18 cellular contexts compared by ENCODE assay signal in the genomic region with DNA sequence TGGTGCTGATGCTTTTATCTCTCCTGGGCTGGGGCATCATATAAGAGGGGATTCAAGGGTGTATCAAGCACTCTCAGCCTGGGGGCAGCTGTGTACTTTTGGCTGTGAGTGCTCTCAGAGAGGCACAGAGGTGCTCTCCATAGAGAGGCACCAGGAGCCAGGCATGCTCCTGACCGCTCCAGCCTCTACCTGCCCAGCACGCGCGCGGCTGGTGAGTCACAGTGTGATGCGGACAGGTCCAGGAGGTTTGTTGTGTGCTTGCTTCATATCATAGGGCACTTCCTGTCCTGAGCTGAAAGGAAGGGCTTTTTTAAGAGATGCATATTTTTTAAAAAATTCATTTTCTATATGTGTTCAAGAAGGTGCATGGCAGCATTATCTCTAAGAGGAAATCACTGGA.
A peak's percentile ranks its signal among the peaks of the same experiment; 100 is the strongest.
DNase-seq lines count a peak whose midpoint lies in the region; ATAC-seq, FAIRE-seq and TF ChIP-seq lines count a peak whose summit lies in the region.
"Had no signal": no experiment of that assay in that cellular context is flagged by ENCODE, and none has a peak within 500 bp of the region (broad histone marks: within the 10 kb centered on the region; RNA-seq: fewer than 3 reads in every experiment).

No MANE protein-coding gene starts in this region.

- TF ChIP-seq EP300 in A549 (IDR thresholded peaks at IDR 0.05): no peak

- H3K36me3 Mint-ChIP-seq in GM23338 (ENCODE audit: low read depth): no peaks in the 10 kb centered on the region; the same call in 2 of the 3 replicates
- H3K36me3 Mint-ChIP-seq: stimulated activated memory B cell treated with anti-CD40 and anti-IgM and Interleukin-4, amounts not matched to agents 10 μg/mL and 1 μg/mL and 100 μg/mL, for 72 hours had no signal

- WGBS in A549 (ENCODE audit: missing lambda C conversion rate): 66% methylated on average over 6 of the region's 6 CpGs

- no peak for TF ChIP-seq POLR2A in A549 (IDR thresholded peaks at IDR 0.05; ENCODE audit: low read length)

- no peaks in the 10 kb centered on the region for H3K27me3 ChIP-seq in GM23338 (ENCODE audit: insufficient read depth)
- H3K27me3 ChIP-seq: SJCRH30 had no signal

- POLR2A ChIA-PET in A549 (lab: Yijun Ruan, JAX): interaction anchor here (0.6 kb wide), 1 partner anchor 698 kb away, joined by 3 read pairs; no protein-coding TSS in a partner anchor

- TF ChIP-seq CTCF in A549 (IDR thresholded peaks at IDR 0.05) (no peak), GM23338 (conservative IDR thresholded peaks at IDR 0.05; ENCODE audit: low read depth in 2 of 2) (no peak), GM10266 (IDR thresholded peaks at IDR 0.05; ENCODE audit: control insufficient read depth, insufficient read depth, low read depth, missing control alignments) (no peak)

- H3K4me1 ChIP-seq in A549 (peaks cover 44% of the 10 kb centered on the region), GM23338 (ENCODE audit: insufficient read depth) (no peaks in the 10 kb centered on the region; the same call in none of the 2 replicates)
- H3K4me1 ChIP-seq: Caco-2 had no signal

- H2AFZ ChIP-seq in GM23338: peak overlapping the region; percentile 49; the same call in 1 of the 2 replicates

- DNase-seq in A549 (ENCODE audit: low read depth in 1 of 2, low spot score in 1 of 2): peak in 1 of 2 experiments; percentile 30
- no peak for DNase-seq in GM23338 (ENCODE audit: low spot score)
- peak; percentile 97 for DNase-seq in NCI-H510A treated with DMSO at 0.1 percent for 48 hours (lab: John Stamatoyannopoulos, UW)
- peak; percentile 68 for DNase-seq in kidney tubule cell (ENCODE audit: low spot score)
- DNase-seq in amygdala (lab: John Stamatoyannopoulos, UW): no peak
- no peak for DNase-seq in activated CD4-positive, alpha-beta T cell treated with anti-CD3 and anti-CD28 coated beads, Interleukin-2, amount 50 U/mL, for 48 hours
- DNase-seq in GM10266 (ENCODE audit: extremely low spot score): no peak
- DNase-seq: activated CD4-positive, alpha-beta T cell treated with anti-CD3 and anti-CD28 coated beads for 36 hours; activated CD8-positive, alpha-beta memory T cell treated with anti-CD3 and anti-CD28 coated beads, Interleukin-2, amount 50 U/mL, for 4 hours; activated naive CD4-positive, alpha-beta T cell treated with Interleukin-2 at 50 U/mL for 16 hours; Caco-2; cortex of kidney; erythroblast; NCI-H1930 had no signal

- peak overlapping the region; percentile 49 for H3K4me2 ChIP-seq in A549
- no peak overlapping the region for H3K4me2 ChIP-seq in GM23338
- H3K4me2 ChIP-seq: KMS-11 had no signal

- H3K4me3 Mint-ChIP-seq in GM23338: no peak overlapping the region
- H3K4me3 Mint-ChIP-seq: activated CD4-positive, alpha-beta T cell treated with anti-CD3 and anti-CD28 coated beads for 36 hours; stimulated activated memory B cell treated with anti-CD40 and anti-IgM and Interleukin-4, amounts not matched to agents 10 μg/mL and 1 μg/mL and 100 μg/mL, for 72 hours had no signal

- peaks cover 20% of the 10 kb centered on the region for H3K9me2 ChIP-seq in GM23338 (ENCODE audit: insufficient read depth)

- H3K27me3 Mint-ChIP-seq in GM23338 (ENCODE audit: insufficient read depth, low read depth, poor library complexity): peaks cover 2% of the 10 kb centered on the region
- H3K27me3 Mint-ChIP-seq: activated CD4-positive, alpha-beta T cell treated with anti-CD3 and anti-CD28 coated beads for 36 hours; stimulated activated memory B cell treated with anti-CD40 and anti-IgM and Interleukin-4, amounts not matched to agents 10 μg/mL and 1 μg/mL and 100 μg/mL, for 72 hours had no signal

- CTCF ChIA-PET in A549 (lab: Yijun Ruan, JAX): no interaction called here

- H3K79me2 ChIP-seq in GM23338 (replicated peaks; ENCODE audit: insufficient read depth): no peaks in the 10 kb centered on the region

- no peaks in the 10 kb centered on the region for H4K20me1 ChIP-seq in GM23338 (replicated peaks; ENCODE audit: insufficient read depth)

- no peak for ATAC-seq in A549
- peak; percentile 59; the same call in 2 of the 3 replicates for ATAC-seq in GM23338
- ATAC-seq in GM18511 (IDR thresholded peaks at IDR 0.05; ENCODE audit: unreplicated experiment): no peak
- ATAC-seq: activated CD4-positive, alpha-beta T cell treated with anti-CD3 and anti-CD28 coated beads for 36 hours; stimulated activated memory B cell treated with anti-CD40 and anti-IgM and Interleukin-4, amounts not matched to agents 10 μg/mL and 1 μg/mL and 100 μg/mL, for 72 hours had no signal

- FAIRE-seq in A549 (lab: Jason Lieb, UNC): no peak

- no peaks in the 10 kb centered on the region for H3K9me3 Mint-ChIP-seq in GM23338
- H3K9me3 Mint-ChIP-seq: stimulated activated memory B cell treated with anti-CD40 and anti-IgM and Interleukin-4, amounts not matched to agents 10 μg/mL and 1 μg/mL and 100 μg/mL, for 72 hours had no signal

- H3F3A ChIP-seq in GM23338 (replicated peaks; ENCODE audit: low read depth): no peaks in the 10 kb centered on the region

- TF ChIP-seq RAD21 in A549 (conservative IDR thresholded peaks at IDR 0.05 in 1 of 2, IDR thresholded peaks at IDR 0.05 in 1 of 2): no peak

- no peak overlapping the region for H3K27ac Mint-ChIP-seq in GM23338
- H3K27ac Mint-ChIP-seq: activated CD4-positive, alpha-beta T cell treated with anti-CD3 and anti-CD28 coated beads for 36 hours; stimulated activated memory B cell treated with anti-CD40 and anti-IgM and Interleukin-4, amounts not matched to agents 10 μg/mL and 1 μg/mL and 100 μg/mL, for 72 hours had no signal

- no peaks in the 10 kb centered on the region for H3K36me3 ChIP-seq in GM23338 (ENCODE audit: insufficient read depth)
- H3K36me3 ChIP-seq: SJCRH30 had no signal

- peaks cover 15% of the 10 kb centered on the region for H3K4me1 Mint-ChIP-seq in GM23338
- H3K4me1 Mint-ChIP-seq: activated CD4-positive, alpha-beta T cell treated with anti-CD3 and anti-CD28 coated beads for 36 hours; stimulated activated memory B cell treated with anti-CD40 and anti-IgM and Interleukin-4, amounts not matched to agents 10 μg/mL and 1 μg/mL and 100 μg/mL, for 72 hours had no signal

- no peak overlapping the region for H3K4me3 ChIP-seq in A549
- no peak overlapping the region for H3K4me3 ChIP-seq in GM23338
- H3K4me3 ChIP-seq: SJCRH30 had no signal

- H3K27ac ChIP-seq in A549 (peak overlapping the region; percentile 47 to 70; a peak in 4 of 6 replicates), GM23338 (ENCODE audit: low read depth) (no peak overlapping the region)
- H3K27ac ChIP-seq: KMS-11, SJCRH30 had no signal

- H3K9me3 ChIP-seq in A549: no peaks in the 10 kb centered on the region
- H3K9me3 ChIP-seq: Caco-2, SJCRH30 had no signal

TF ChIP-seq in A549, 52 proteins besides CTCF, POLR2A, EP300 and RAD21:
- TF ChIP-seq RARB (CRISPR knock-in tag; IDR thresholded peaks at IDR 0.05) (no peak), FOSL2 (IDR thresholded peaks at IDR 0.05) (no peak), FOSL2 (CRISPR knock-in tag; IDR thresholded peaks at IDR 0.05) (peak; percentile 42; the same call in 1 of the 2 replicates), NFE2L2 (conservative IDR thresholded peaks at IDR 0.05; ENCODE audit: low read length) (no peak), ESRRA (IDR thresholded peaks at IDR 0.05; ENCODE audit: borderline replicate concordance, low read length) (no peak), HOXA7 (CRISPR knock-in tag; IDR thresholded peaks at IDR 0.05) (no peak), GATA3 (IDR thresholded peaks at IDR 0.05; ENCODE audit: borderline replicate concordance) (no peak)

TF ChIP-seq in GM23338, 12 proteins besides CTCF, POLR2A, EP300 and RAD21 (continues in another document):
- TF ChIP-seq, protein P1, sequence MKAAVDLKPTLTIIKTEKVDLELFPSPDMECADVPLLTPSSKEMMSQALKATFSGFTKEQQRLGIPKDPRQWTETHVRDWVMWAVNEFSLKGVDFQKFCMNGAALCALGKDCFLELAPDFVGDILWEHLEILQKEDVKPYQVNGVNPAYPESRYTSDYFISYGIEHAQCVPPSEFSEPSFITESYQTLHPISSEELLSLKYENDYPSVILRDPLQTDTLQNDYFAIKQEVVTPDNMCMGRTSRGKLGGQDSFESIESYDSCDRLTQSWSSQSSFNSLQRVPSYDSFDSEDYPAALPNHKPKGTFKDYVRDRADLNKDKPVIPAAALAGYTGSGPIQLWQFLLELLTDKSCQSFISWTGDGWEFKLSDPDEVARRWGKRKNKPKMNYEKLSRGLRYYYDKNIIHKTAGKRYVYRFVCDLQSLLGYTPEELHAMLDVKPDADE (IDR thresholded peaks at IDR 0.05): no peak
- TF ChIP-seq CREB1 (CRISPR knock-in tag; IDR thresholded peaks at IDR 0.05; ENCODE audit: low read depth): no peak
- no peak for TF ChIP-seq EZH2phosphoT487 (IDR thresholded peaks at IDR 0.05; ENCODE audit: unreplicated experiment)
- no peak for TF ChIP-seq ZNF114 (CRISPR knock-in tag; IDR thresholded peaks at IDR 0.05)
- TF ChIP-seq STAT1 (IDR thresholded peaks at IDR 0.05; ENCODE audit: unreplicated experiment): no peak
- no peak for TF ChIP-seq JUNB (IDR thresholded peaks at IDR 0.05; ENCODE audit: unreplicated experiment)
- TF ChIP-seq NANOG (IDR thresholded peaks at IDR 0.05; ENCODE audit: borderline replicate concordance): no peak

Comparison
In these comparisons a context has a peak if more than half of its experiments do, and no peak if none do; other contexts are left out.
1. DNase-seq: peak in NCI-H510A treated with DMSO at 0.1 percent for 48 hours (single experiment) and kidney tubule cell (single experiment); none in GM23338 (single experiment), amygdala (0 of 56), activated CD4-positive, alpha-beta T cell treated with anti-CD3 and anti-CD28 coated beads, Interleukin-2, amount 50 U/mL, for 48 hours (0 of 2) and GM10266 (single experiment).